ENCODE assay signal across 10 cellular contexts in the genomic region with DNA sequence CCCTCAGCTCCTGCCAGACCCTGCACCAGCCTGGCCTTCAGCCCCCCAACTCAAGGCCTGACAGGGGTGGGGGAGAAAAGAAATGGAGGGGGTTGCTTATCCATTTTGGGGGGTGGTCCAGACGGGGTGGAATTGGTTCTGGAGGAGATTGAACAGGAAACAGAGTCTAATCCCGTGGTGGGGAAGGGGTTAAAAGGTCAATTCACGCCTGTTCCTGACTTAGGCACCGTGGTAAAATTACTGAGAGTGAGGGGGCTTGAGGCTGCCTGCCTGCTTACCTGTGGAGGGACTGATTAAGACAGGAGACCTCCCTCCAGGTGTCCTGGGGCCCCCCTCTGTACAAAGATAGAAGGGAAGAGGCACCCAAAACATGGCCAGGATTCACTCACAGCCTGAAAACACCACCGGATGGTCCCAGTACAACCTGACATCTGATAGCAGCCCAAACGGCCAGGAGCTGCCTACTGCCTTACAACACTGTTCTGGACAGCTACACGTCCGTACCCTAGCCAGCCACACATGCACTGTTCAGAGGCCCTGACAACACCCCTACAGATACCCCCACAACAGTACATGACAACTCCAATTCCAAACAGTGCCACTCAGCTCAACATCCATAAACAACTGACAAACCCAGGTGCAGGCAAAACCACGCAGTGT. TPM values are rescaled to one million over a fixed set of nuclear protein-coding genes. Genes with fewer than 3 reads are reported as not detected.
A peak's percentile ranks its signal among the peaks of the same experiment; 100 is the strongest.
DNase-seq lines count a peak whose midpoint lies in the region; ATAC-seq, FAIRE-seq and TF ChIP-seq lines count a peak whose summit lies in the region.
"Had no signal": no experiment of that assay in that cellular context is flagged by ENCODE, and none has a peak within 500 bp of the region (broad histone marks: within the 10 kb centered on the region; RNA-seq: fewer than 3 reads in every experiment).

No MANE protein-coding gene starts in this region.

- FAIRE-seq in astrocyte (lab: Jason Lieb, UNC) (no peak), keratinocyte (lab: Jason Lieb, UNC) (no peak)
- FAIRE-seq: G401.6 had no signal

- ATAC-seq in GM23338 = peak; percentile 0; the same call in 2 of the 3 replicates
- no peak for ATAC-seq in HG03442 (IDR thresholded peaks at IDR 0.05; ENCODE audit: unreplicated experiment)
- no peak for ATAC-seq in HG03432 (IDR thresholded peaks at IDR 0.05; ENCODE audit: unreplicated experiment)

- H4K20me1 ChIP-seq in GM23338 (replicated peaks; ENCODE audit: insufficient read depth) = peaks cover 7% of the 10 kb centered on the region
- H4K20me1 ChIP-seq in astrocyte (ENCODE audit: insufficient read depth, low read length) = peaks cover 86% of the 10 kb centered on the region
- no peaks in the 10 kb centered on the region for H4K20me1 ChIP-seq in keratinocyte (ENCODE audit: control insufficient read depth, extremely low read depth, insufficient read depth, low read length)

- H3K9me3 ChIP-seq in astrocyte (ENCODE audit: insufficient read depth, low read depth, low read length) = no peaks in the 10 kb centered on the region
- H3K9me3 ChIP-seq in keratinocyte (ENCODE audit: control insufficient read depth, low read depth, low read length) = no peaks in the 10 kb centered on the region

- peak overlapping the region; percentile 92 for H3K4me2 ChIP-seq in GM23338
- peak overlapping the region; percentile 39 for H3K4me2 ChIP-seq in astrocyte (ENCODE audit: low read length)
- no peak overlapping the region for H3K4me2 ChIP-seq in keratinocyte (ENCODE audit: control insufficient read depth, extremely low read depth, insufficient read depth, low read depth, low read length)

- dilution Hi-C loops in keratinocyte (cut with MboI; ENCODE audit: extremely low pct_ligation_motif_present, low sequenced_read_pairs) = no loop called here

- H3K4me1 Mint-ChIP-seq in GM23338 (peaks cover 81% of the 10 kb centered on the region), astrocyte (ENCODE audit: low read depth, unreplicated experiment) (peaks cover 72% of the 10 kb centered on the region)

- DNase-seq in GM23338 (ENCODE audit: low spot score) (peak; percentile 73), astrocyte (ENCODE audit: low read depth) (no peak), keratinocyte (ENCODE audit: low read depth, low spot score) (no peak), NCI-H2029 treated with DMSO at 0.1 percent for 48 hours (lab: John Stamatoyannopoulos, UW) (no peak)
- no peak for DNase-seq in NK-92 treated with Interleukin-12 subunit alpha and Interleukin-12 subunit beta, amount 100 ng/mL, for 24 hours (lab: John Stamatoyannopoulos, UW)
- DNase-seq: activated naive CD8-positive, alpha-beta T cell treated with anti-CD3 and anti-CD28 coated beads, Interleukin-2, amount 10 ng/mL, durations not matched to agents 7 days and 5 days had no signal

- H3K36me3 ChIP-seq in GM23338 (ENCODE audit: insufficient read depth) = no peaks in the 10 kb centered on the region
- H3K36me3 ChIP-seq in astrocyte (ENCODE audit: insufficient read depth, low read length) = no peaks in the 10 kb centered on the region
- H3K36me3 ChIP-seq in keratinocyte (ENCODE audit: control insufficient read depth in 2 of 2, extremely low read depth in 1 of 2, insufficient read depth in 2 of 2, low read length in 2 of 2) = peaks cover 0 to 6% of the 10 kb centered on the region in 2 experiments

- peak overlapping the region; percentile 54 for H3K4me3 ChIP-seq in GM23338
- no peak overlapping the region for H3K4me3 ChIP-seq in astrocyte (ENCODE audit: insufficient read depth, low read depth, low read length)
- no peak overlapping the region for H3K4me3 ChIP-seq in keratinocyte (ENCODE audit: control insufficient read depth in 2 of 3, extremely low read depth in 1 of 3, insufficient read depth in 2 of 3, low read depth in 1 of 3, low read length in 3 of 3)
- H3K4me3 ChIP-seq in skin epidermis = no peak overlapping the region

- H3K9me3 Mint-ChIP-seq in GM23338 (no peaks in the 10 kb centered on the region; the same call in 2 of the 3 replicates), astrocyte (ENCODE audit: unreplicated experiment) (no peaks in the 10 kb centered on the region)
- H3K9me3 Mint-ChIP-seq: activated naive CD8-positive, alpha-beta T cell treated with anti-CD3 and anti-CD28 coated beads, Interleukin-2, amount 10 ng/mL, durations not matched to agents 7 days and 5 days had no signal

- H3K27ac Mint-ChIP-seq in GM23338 (peak overlapping the region; percentile 74), astrocyte (ENCODE audit: unreplicated experiment) (peak overlapping the region; percentile 55)
- H3K27ac Mint-ChIP-seq: activated naive CD8-positive, alpha-beta T cell treated with anti-CD3 and anti-CD28 coated beads, Interleukin-2, amount 10 ng/mL, durations not matched to agents 7 days and 5 days had no signal

- H3K9me1 ChIP-seq in keratinocyte (ENCODE audit: control insufficient read depth, extremely low read depth, insufficient read depth, low read length) = no peaks in the 10 kb centered on the region

- H3K27me3 Mint-ChIP-seq in GM23338 (ENCODE audit: insufficient read depth, low read depth, poor library complexity) (peaks cover 15% of the 10 kb centered on the region), astrocyte (ENCODE audit: low read depth, unreplicated experiment) (no peaks in the 10 kb centered on the region)

- H3K36me3 Mint-ChIP-seq in GM23338 (ENCODE audit: low read depth) = no peaks in the 10 kb centered on the region
- H3K36me3 Mint-ChIP-seq in astrocyte (ENCODE audit: low read depth, unreplicated experiment) = peaks cover 4% of the 10 kb centered on the region

- H3K9ac ChIP-seq in astrocyte (ENCODE audit: low read length) (peak overlapping the region; percentile 23), keratinocyte (ENCODE audit: control insufficient read depth, extremely low read depth, insufficient read depth, low read length) (peak overlapping the region; percentile 13)

- H2AFZ ChIP-seq in GM23338 (no peak overlapping the region), astrocyte (ENCODE audit: low read depth, low read length) (no peak overlapping the region), keratinocyte (ENCODE audit: control insufficient read depth, low read length) (no peak overlapping the region)

- TF ChIP-seq CTCF in GM23338 (conservative IDR thresholded peaks at IDR 0.05; ENCODE audit: low read depth in 2 of 2) (no peak), astrocyte (IDR thresholded peaks at IDR 0.05; ENCODE audit: insufficient read depth, low read depth, low read length) (no peak), keratinocyte (optimal IDR thresholded peaks at IDR 0.05 in 1 of 3, IDR thresholded peaks at IDR 0.05 in 1 of 3, conservative IDR thresholded peaks at IDR 0.05 in 1 of 3; ENCODE audit: extremely low read depth in 1 of 3, insufficient read depth in 2 of 3, low read length in 3 of 3) (no peak)

- H3K9me2 ChIP-seq in GM23338 (ENCODE audit: insufficient read depth) = no peaks in the 10 kb centered on the region

- H3K79me2 ChIP-seq in GM23338 (replicated peaks; ENCODE audit: insufficient read depth) = peaks cover 27% of the 10 kb centered on the region
- peaks cover 71% of the 10 kb centered on the region for H3K79me2 ChIP-seq in astrocyte (ENCODE audit: insufficient read depth, low read length)
- H3K79me2 ChIP-seq in keratinocyte (ENCODE audit: control insufficient read depth, insufficient read depth, low read length) = peaks cover 36% of the 10 kb centered on the region

- H3F3A ChIP-seq in GM23338 (replicated peaks; ENCODE audit: low read depth) = peaks cover 73% of the 10 kb centered on the region

- H3K4me1 ChIP-seq in GM23338 (ENCODE audit: insufficient read depth) (peaks cover 72% of the 10 kb centered on the region), astrocyte (ENCODE audit: insufficient read depth, low read length) (peaks cover 64% of the 10 kb centered on the region), keratinocyte (ENCODE audit: control insufficient read depth, extremely low read depth, insufficient read depth, low read length) (peaks cover 73% of the 10 kb centered on the region)

- no peaks in the 10 kb centered on the region for H3K27me3 ChIP-seq in GM23338 (ENCODE audit: insufficient read depth)
- no peaks in the 10 kb centered on the region for H3K27me3 ChIP-seq in astrocyte (ENCODE audit: insufficient read depth, low read length)
- H3K27me3 ChIP-seq in keratinocyte (ENCODE audit: control insufficient read depth, extremely low read depth, insufficient read depth, low read length) = no peaks in the 10 kb centered on the region

- H3K27ac ChIP-seq in GM23338 (ENCODE audit: low read depth) = peak overlapping the region; percentile 98
- H3K27ac ChIP-seq in astrocyte (ENCODE audit: low read depth, low read length) = no peak overlapping the region
- H3K27ac ChIP-seq in keratinocyte (ENCODE audit: control insufficient read depth, insufficient read depth, low read length) = peak overlapping the region; percentile 7
- peak overlapping the region in 12 of 21 experiments; percentile 23 to 88 (median 70) for H3K27ac ChIP-seq in skin epidermis

- H3K4me3 Mint-ChIP-seq in GM23338 (peak overlapping the region; percentile 69), astrocyte (ENCODE audit: unreplicated experiment) (peak overlapping the region; percentile 68)
- H3K4me3 Mint-ChIP-seq: activated naive CD8-positive, alpha-beta T cell treated with anti-CD3 and anti-CD28 coated beads, Interleukin-2, amount 10 ng/mL, durations not matched to agents 7 days and 5 days had no signal

TF ChIP-seq in GM23338, 12 proteins besides CTCF, POLR2A, EP300 and RAD21:
- TF ChIP-seq ZNF331 (CRISPR knock-in tag; IDR thresholded peaks at IDR 0.05; ENCODE audit: low read depth) (no peak), JUNB (IDR thresholded peaks at IDR 0.05; ENCODE audit: unreplicated experiment) (peak; percentile 92), POLR2AphosphoS5 (IDR thresholded peaks at IDR 0.05; ENCODE audit: low read depth) (no peak)

RNA-seq across cellular contexts. Expression of a gene that starts 31.8 kb away (rescaled TPM):
- 19.1 and 22.2 TPM in 2 replicates for total RNA-seq in GM23338 (2014; rRNA removed; shearing (Covaris generic))
- polyA plus RNA-seq in GM23338 (2016; fragmentation: Nextera tagmentation; extraction: Ambion mirVana) = 6.8 and 8.3 TPM in 2 replicates
- total RNA-seq in astrocyte = 74.0 and 75.7 TPM in 2 replicates
- 3.9 to 4.2 TPM (median 4.1 TPM) in 3 replicates for polyA plus RNA-seq in keratinocyte
- 7.2 TPM for polyA plus RNA-seq in keratinocyte (2011; ENCODE audit: low read depth)
- polyA plus RNA-seq in keratinocyte (2011; cell fraction: cytosol; rRNA removed) = 3.6 and 5.3 TPM in 2 replicates
- polyA plus RNA-seq in keratinocyte (2011; cell fraction: nucleus; rRNA removed) = 24.5 and 32.9 TPM in 2 replicates
- 13.6 and 18.7 TPM in 2 replicates for polyA plus RNA-seq in keratinocyte (2012; ENCODE audit: low replicate concordance)
- 7.9 to 15.7 TPM (median 10.4 TPM) in 3 replicates for polyA minus RNA-seq in keratinocyte
- polyA minus RNA-seq in keratinocyte (2011; cell fraction: cytosol; rRNA and poly(A)+ RNA removed) = 8.8 TPM
- polyA minus RNA-seq in keratinocyte (2011; cell fraction: nucleus; rRNA and poly(A)+ RNA removed) = 19.1 and 26.2 TPM in 2 replicates
